34 cellular contexts compared by ENCODE assay signal in genomic region chr3:108459225-108459624, GRCh38. TPM values are rescaled to one million over a fixed set of nuclear protein-coding genes. Genes with fewer than 3 reads are reported as not detected.
"Had no signal": no experiment of that assay in that cellular context is flagged by ENCODE, and none has a peak within 500 bp of the region (broad histone marks: within the 10 kb centered on the region; RNA-seq: fewer than 3 reads in every experiment).

No MANE protein-coding gene starts in this region.

- H3K27me3 ChIP-seq: adrenal gland, body of pancreas, brain microvascular endothelial cell, breast epithelium had no signal

- DNase-seq: activated B cell treated with CpG ODN at 0.5 μM for 24 hours; activated CD4-positive, alpha-beta memory T cell treated with anti-CD3 and anti-CD28 coated beads for 36 hours; activated CD4-positive, alpha-beta T cell treated with anti-CD3 and anti-CD28 coated beads for 4 hours; activated CD4-positive, alpha-beta T cell treated with anti-CD3 and anti-CD28 coated beads, Interleukin-2, amount 10 ng/mL, durations not matched to agents 24 days and 14 days; activated CD4-positive, alpha-beta T cell treated with anti-CD3 and anti-CD28 coated beads, Interleukin-2, amount 50 U/mL, for 1 hour; activated CD4-positive, alpha-beta T cell treated with anti-CD3 and anti-CD28 coated beads, Interleukin-2, amount 50 U/mL, for 4 hours; activated CD4-positive, CD25-positive, alpha-beta regulatory T cell treated with anti-CD3 and anti-CD28 coated beads, Interleukin-2, amount 50 U/mL, for 72 hours; activated CD8-positive, alpha-beta memory T cell treated with anti-CD3 and anti-CD28 coated beads, Interleukin-2, amount 50 U/mL, for 4 hours; activated CD8-positive, alpha-beta T cell treated with anti-CD3 and anti-CD28 coated beads for 36 hours; activated effector memory CD4-positive, alpha-beta T cell treated with anti-CD3 and anti-CD28 coated beads, Interleukin-2, amount 50 U/mL, for 16 hours; activated gamma-delta T cell treated with Interleukin-2 at 50 U/mL for 16 hours; activated naive CD4-positive, alpha-beta T cell; activated naive CD4-positive, alpha-beta T cell treated with anti-CD3 and anti-CD28 coated beads for 36 hours; activated naive CD4-positive, alpha-beta T cell treated with anti-CD3 and anti-CD28 coated beads, Interleukin-2, amount 50 U/mL, for 16 hours; activated naive CD8-positive, alpha-beta T cell treated with anti-CD3 and anti-CD28 coated beads for 36 hours; activated T-cell treated with anti-CD3 and anti-CD28 coated beads for 4 hours; activated T-cell treated with anti-CD3 and anti-CD28 coated beads, Interleukin-2, amount 50 U/mL, for 1 hour; activated T-cell treated with anti-CD3 and anti-CD28 coated beads, Interleukin-2, amount 50 U/mL, for 4 hours; activated T-cell treated with anti-CD3 and anti-CD28 coated beads, Interleukin-2, amount 50 U/mL, for 72 hours; adrenal gland; amniotic stem cell; aorta; body of pancreas; brain microvascular endothelial cell; central memory CD4-positive, alpha-beta T cell; T-helper 1 cell; T-helper 2 cell; T-helper 9 cell had no signal

- H3K27ac ChIP-seq: adrenal gland, body of pancreas, brain microvascular endothelial cell, breast epithelium, VCaP had no signal

- H3K4me1 ChIP-seq: adrenal gland, body of pancreas, breast epithelium had no signal

- ATAC-seq: activated CD8-positive, alpha-beta T cell treated with anti-CD3 and anti-CD28 coated beads for 36 hours; activated naive CD4-positive, alpha-beta T cell treated with anti-CD3 and anti-CD28 coated beads, Interleukin-2, amount 50 U/mL, for 72 hours; activated T-cell treated with anti-CD3 and anti-CD28 coated beads, Interleukin-2, amount 50 U/mL, for 4 hours; activated T-cell treated with anti-CD3 and anti-CD28 coated beads, Interleukin-2, amount 50 U/mL, for 72 hours; activated T-helper 17 cell treated with anti-CD3 and anti-CD28 coated beads, Interleukin-2, amount 50 U/mL, for 72 hours; body of pancreas had no signal

- H3K4me3 ChIP-seq: adrenal gland, body of pancreas, breast epithelium had no signal

- H3K36me3 ChIP-seq: adrenal gland, brain microvascular endothelial cell, breast epithelium had no signal

- FAIRE-seq: astrocyte, TTC549 had no signal

- H3K9me3 ChIP-seq: adrenal gland, body of pancreas, breast epithelium had no signal

RNA-seq across cellular contexts. Expression of gene MYH15, which starts 51.2 kb away (rescaled TPM):
- total RNA-seq: body of pancreas, breast epithelium had no signal
